Comparison of ENCODE assay signal across 9 cellular contexts in the genomic region with DNA sequence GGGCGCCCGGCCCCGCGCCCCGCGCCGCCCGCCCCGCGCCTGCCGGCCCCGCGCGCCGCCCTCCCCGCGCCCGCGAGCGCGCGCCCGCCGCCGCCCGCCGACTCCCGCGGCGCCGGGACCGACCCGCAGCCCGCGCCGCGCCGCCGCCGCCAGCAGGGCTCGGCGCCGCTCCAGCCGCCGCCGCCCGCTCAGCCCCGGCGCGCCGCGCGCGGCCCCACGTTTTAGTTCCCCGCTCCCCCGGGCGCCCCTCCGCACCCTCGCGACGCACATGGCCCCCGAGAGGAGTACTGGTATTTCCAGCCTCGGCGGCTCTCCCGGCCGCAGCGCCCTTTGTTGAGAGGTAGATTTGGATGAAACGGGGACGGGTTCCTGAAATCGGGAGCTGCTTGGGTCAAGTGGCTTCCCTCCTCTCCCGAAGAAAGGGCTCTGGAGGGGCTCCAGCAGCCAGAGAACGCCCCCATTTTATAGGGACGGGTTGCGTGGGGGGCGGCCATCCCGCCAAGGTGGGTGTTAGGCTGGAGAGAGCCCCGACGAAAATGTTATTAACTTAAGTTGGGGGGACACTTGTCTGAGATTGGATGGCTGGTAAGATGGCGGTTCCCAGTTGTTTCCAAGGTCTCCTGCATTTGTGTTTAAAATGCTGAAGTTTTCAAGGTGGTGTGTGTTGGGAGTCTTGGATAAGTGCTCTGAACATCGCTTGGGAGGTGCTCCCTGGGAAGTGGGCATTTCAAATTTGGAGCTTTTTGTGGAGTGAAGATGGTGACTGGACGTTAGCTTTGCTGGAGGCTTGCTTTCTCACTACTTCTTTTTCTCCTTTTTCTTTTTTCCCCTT. TPM values are rescaled to one million over a fixed set of nuclear protein-coding genes. Genes with fewer than 3 reads are reported as not detected.
DNase-seq lines count a peak whose midpoint lies in the region; ATAC-seq and TF ChIP-seq lines count a peak whose summit lies in the region.
"Had no signal": no experiment of that assay in that cellular context is flagged by ENCODE, and none has a peak within 500 bp of the region (broad histone marks: within the 10 kb centered on the region; RNA-seq: fewer than 3 reads in every experiment).

No MANE protein-coding gene starts in this region.

- intact Hi-C loops in Calu3 (cut with micrococcal nuclease; ENCODE audit: unreplicated experiment) (loop anchor here (5.0 kb wide), 1 partner anchor 235 kb away; no protein-coding TSS in a partner anchor), adrenal gland (cut with DNase I) (no loop called here)

- no peak for ATAC-seq in HG03135 (IDR thresholded peaks at IDR 0.05; ENCODE audit: unreplicated experiment)

- H3K4me3 ChIP-seq in adrenal gland, result peak overlapping the region in 3 of 4 donors; percentile 36 to 69 (median 60)
- peak overlapping the region; percentile 50 for H3K4me3 ChIP-seq in iPS-11a (ENCODE audit: low read depth, low read length)
- H3K4me3 ChIP-seq in skeletal muscle cell (ENCODE audit: low read depth, low read length), result peak overlapping the region; percentile 71

- CTCF ChIA-PET in Calu3 (lab: Charles Lee), result interaction anchor here (1.0 kb wide), 1 partner anchor 93 kb away, joined by 3 read pairs; no protein-coding TSS in a partner anchor

- peaks cover 36% of the 10 kb centered on the region for H3K27me3 Mint-ChIP-seq in Calu3 (ENCODE audit: unreplicated experiment)

- TF ChIP-seq POLR2A in adrenal gland (IDR thresholded peaks at IDR 0.05), result no peak

- H3K27me3 ChIP-seq in adrenal gland, result no peaks in the 10 kb centered on the region

- TF ChIP-seq CTCF in Calu3 (IDR thresholded peaks at IDR 0.05; ENCODE audit: unreplicated experiment) (no peak), adrenal gland (IDR thresholded peaks at IDR 0.05) (no peak)

- BruUV-seq in Calu3 (replicated peaks; lab: Mats Ljungman, UMichigan), result no TSS peak

- peak overlapping the region; percentile 81 for H3K4me3 Mint-ChIP-seq in Calu3 (ENCODE audit: low read depth, unreplicated experiment)

- H3K9me3 ChIP-seq in adrenal gland (replicated peaks in 1 of 3), result no peaks in the 10 kb centered on the region

- DNase-seq in Calu3 (peak; percentile 6), LHCN-M2 (ENCODE audit: low read depth) (peak; percentile 21), adrenal gland (peak in 5 of 7 donors; percentile 26 to 40 (median 36)), skeletal muscle cell (ENCODE audit: low read depth) (no peak), GM19240 (ENCODE audit: insufficient read length, low spot score) (no peak), occipital lobe (lab: John Stamatoyannopoulos, UW) (no peak)

- peaks cover 25 to 60% of the 10 kb centered on the region in 2 donors for H3K4me1 ChIP-seq in adrenal gland (replicated peaks in 1 of 2)

- WGBS in adrenal gland, 4 donors, result 1 to 3% (median 1%) methylated on average over 26 to 82 of the region's 82 CpGs

- peak overlapping the region in 1 of 5 donors; percentile 96 for H3K27ac ChIP-seq in adrenal gland

- peaks cover 24% of the 10 kb centered on the region for H3K4me1 Mint-ChIP-seq in Calu3 (ENCODE audit: low read depth, unreplicated experiment)

- H3K27ac Mint-ChIP-seq in Calu3 (ENCODE audit: unreplicated experiment), result peak overlapping the region; percentile 79

- no peaks in the 10 kb centered on the region for H3K36me3 ChIP-seq in adrenal gland (replicated peaks in 1 of 2)

- H3K9me3 Mint-ChIP-seq in Calu3 (ENCODE audit: low read depth, unreplicated experiment), result no peaks in the 10 kb centered on the region

- H3K36me3 Mint-ChIP-seq in Calu3 (ENCODE audit: insufficient read depth, unreplicated experiment), result peaks cover 50% of the 10 kb centered on the region

RNA-seq across cellular contexts. Expression of a gene that starts 1.1 kb away (rescaled TPM):
- 31.2 and 41.6 TPM in 2 replicates for total RNA-seq in Calu3 (2022)
- total RNA-seq in LHCN-M2 (2014; rRNA removed), result 53.9 and 79.9 TPM in 2 replicates
- 23.4 TPM for polyA plus RNA-seq in LHCN-M2 (2012)
- total RNA-seq in adrenal gland, result 10 to 100 TPM; 50.5 to 78.5 (median 68.6) TPM
- 10 to 100 TPM; 16.7 to 88.5 (median 24.1) TPM for polyA plus RNA-seq in adrenal gland
- total RNA-seq in occipital lobe, result 138 TPM

RNA-seq across cellular contexts. Expression of a gene that starts 5.9 kb away (rescaled TPM):
- total RNA-seq in Calu3 (2022) (28.9 and 39.5 TPM in 2 replicates), LHCN-M2 (2014; rRNA removed) (37.5 and 56.6 TPM in 2 replicates), adrenal gland (10 to 100 TPM in 7 of 8 donors, 1 to 10 TPM in 1; 7.5 to 57.1 (median 45.0) TPM), occipital lobe (58.6 TPM)
- polyA plus RNA-seq in LHCN-M2 (2012), result 59.2 TPM
- 10 to 100 TPM; 43.4 to 82.4 (median 44.5) TPM for polyA plus RNA-seq in adrenal gland

RNA-seq across cellular contexts. Expression of a gene that starts 23.2 kb away (rescaled TPM):
- total RNA-seq in Calu3 (2022) (not detected in 2 replicates), LHCN-M2 (2014; rRNA removed) (not detected in 2 replicates), adrenal gland (under 1 TPM in 1 of 8 donors, not detected in 7; 0.46 TPM), occipital lobe (1.2 TPM)
- polyA plus RNA-seq in LHCN-M2 (2012), result not detected
- polyA plus RNA-seq in adrenal gland, result under 1 TPM in 1 of 3 donors, not detected in 2; 0.07 TPM
- total RNA-seq: SK-MEL-5 had no signal

Comparison
In these comparisons a context has a peak if more than half of its experiments do, and no peak if none do; other contexts are left out.
1. DNase-seq: peak in Calu3 (single experiment), LHCN-M2 (single experiment) and adrenal gland (5 of 7); none in skeletal muscle cell (single experiment), GM19240 (single experiment) and occipital lobe (single experiment).
2. Peak in every context shown above with its lines, with median percentiles within 50 percentile points of each other: H3K4me3 ChIP-seq.